1 cellular context compared by ENCODE assay signal in genomic region chr12:50848963-50849362, GRCh38.
TF ChIP-seq lines count a peak whose summit lies in the region.

No MANE protein-coding gene starts in this region.

TF ChIP-seq in GM23338, 12 proteins besides CTCF, POLR2A, EP300 and RAD21:
- TF ChIP-seq ZNF462 (CRISPR knock-in tag; IDR thresholded peaks at IDR 0.05) (no peak), ZNF331 (CRISPR knock-in tag; IDR thresholded peaks at IDR 0.05; ENCODE audit: low read depth) (no peak), NANOG (IDR thresholded peaks at IDR 0.05; ENCODE audit: borderline replicate concordance) (no peak), STAT1 (IDR thresholded peaks at IDR 0.05; ENCODE audit: unreplicated experiment) (no peak), POLR2AphosphoS5 (IDR thresholded peaks at IDR 0.05; ENCODE audit: low read depth) (no peak), EZH2 (IDR thresholded peaks at IDR 0.05; ENCODE audit: low read depth, unreplicated experiment) (no peak), JUNB (IDR thresholded peaks at IDR 0.05; ENCODE audit: unreplicated experiment) (no peak), EZH2phosphoT487 (IDR thresholded peaks at IDR 0.05; ENCODE audit: unreplicated experiment) (no peak), ZNF114 (CRISPR knock-in tag; IDR thresholded peaks at IDR 0.05) (no peak), CREB1 (CRISPR knock-in tag; IDR thresholded peaks at IDR 0.05; ENCODE audit: low read depth) (no peak)
- TF ChIP-seq, protein P1, sequence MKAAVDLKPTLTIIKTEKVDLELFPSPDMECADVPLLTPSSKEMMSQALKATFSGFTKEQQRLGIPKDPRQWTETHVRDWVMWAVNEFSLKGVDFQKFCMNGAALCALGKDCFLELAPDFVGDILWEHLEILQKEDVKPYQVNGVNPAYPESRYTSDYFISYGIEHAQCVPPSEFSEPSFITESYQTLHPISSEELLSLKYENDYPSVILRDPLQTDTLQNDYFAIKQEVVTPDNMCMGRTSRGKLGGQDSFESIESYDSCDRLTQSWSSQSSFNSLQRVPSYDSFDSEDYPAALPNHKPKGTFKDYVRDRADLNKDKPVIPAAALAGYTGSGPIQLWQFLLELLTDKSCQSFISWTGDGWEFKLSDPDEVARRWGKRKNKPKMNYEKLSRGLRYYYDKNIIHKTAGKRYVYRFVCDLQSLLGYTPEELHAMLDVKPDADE (IDR thresholded peaks at IDR 0.05), result no peak
- TF ChIP-seq, protein P2, sequence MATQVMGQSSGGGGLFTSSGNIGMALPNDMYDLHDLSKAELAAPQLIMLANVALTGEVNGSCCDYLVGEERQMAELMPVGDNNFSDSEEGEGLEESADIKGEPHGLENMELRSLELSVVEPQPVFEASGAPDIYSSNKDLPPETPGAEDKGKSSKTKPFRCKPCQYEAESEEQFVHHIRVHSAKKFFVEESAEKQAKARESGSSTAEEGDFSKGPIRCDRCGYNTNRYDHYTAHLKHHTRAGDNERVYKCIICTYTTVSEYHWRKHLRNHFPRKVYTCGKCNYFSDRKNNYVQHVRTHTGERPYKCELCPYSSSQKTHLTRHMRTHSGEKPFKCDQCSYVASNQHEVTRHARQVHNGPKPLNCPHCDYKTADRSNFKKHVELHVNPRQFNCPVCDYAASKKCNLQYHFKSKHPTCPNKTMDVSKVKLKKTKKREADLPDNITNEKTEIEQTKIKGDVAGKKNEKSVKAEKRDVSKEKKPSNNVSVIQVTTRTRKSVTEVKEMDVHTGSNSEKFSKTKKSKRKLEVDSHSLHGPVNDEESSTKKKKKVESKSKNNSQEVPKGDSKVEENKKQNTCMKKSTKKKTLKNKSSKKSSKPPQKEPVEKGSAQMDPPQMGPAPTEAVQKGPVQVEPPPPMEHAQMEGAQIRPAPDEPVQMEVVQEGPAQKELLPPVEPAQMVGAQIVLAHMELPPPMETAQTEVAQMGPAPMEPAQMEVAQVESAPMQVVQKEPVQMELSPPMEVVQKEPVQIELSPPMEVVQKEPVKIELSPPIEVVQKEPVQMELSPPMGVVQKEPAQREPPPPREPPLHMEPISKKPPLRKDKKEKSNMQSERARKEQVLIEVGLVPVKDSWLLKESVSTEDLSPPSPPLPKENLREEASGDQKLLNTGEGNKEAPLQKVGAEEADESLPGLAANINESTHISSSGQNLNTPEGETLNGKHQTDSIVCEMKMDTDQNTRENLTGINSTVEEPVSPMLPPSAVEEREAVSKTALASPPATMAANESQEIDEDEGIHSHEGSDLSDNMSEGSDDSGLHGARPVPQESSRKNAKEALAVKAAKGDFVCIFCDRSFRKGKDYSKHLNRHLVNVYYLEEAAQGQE (IDR thresholded peaks at IDR 0.05; ENCODE audit: unreplicated experiment), result no peak
